ENCODE assay signal across 8 cellular contexts in the genomic region with DNA sequence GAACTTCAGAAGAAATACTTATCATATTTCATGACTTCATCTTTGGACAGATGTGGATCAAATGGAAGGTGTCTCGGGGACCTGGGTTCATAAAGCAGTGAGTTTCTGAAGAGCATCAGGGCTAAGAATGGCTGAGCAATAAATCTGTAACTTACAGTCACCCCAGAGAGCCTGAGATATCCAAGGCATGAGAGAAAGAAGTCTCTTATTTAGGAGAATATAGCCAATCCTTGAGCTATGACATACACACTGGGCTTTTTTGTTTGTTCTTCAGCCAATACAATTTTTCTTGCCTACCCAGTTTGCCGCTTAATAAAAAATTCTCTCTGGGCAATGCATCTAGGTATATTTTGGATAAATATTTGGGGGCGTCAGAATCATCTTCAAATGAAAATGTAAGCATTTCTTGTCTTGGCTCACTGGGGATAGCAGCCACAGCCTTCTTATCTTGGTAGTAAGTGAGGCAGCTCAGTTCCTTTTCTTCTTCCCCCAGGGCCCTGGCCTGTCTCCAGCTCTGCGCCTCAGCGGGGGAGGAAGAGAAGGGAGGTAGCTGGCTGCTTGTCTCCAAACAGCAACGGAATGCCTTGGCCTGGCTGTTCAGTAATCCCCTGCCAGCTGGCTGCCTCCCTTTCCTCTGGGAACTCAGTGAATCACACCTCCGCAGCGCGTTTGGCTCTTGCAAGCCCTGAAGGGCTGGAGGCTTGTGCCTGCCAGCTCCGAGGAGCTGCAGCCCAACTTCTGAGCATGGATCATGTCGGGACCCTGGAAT.
DNase-seq lines count a peak whose midpoint lies in the region; ATAC-seq and TF ChIP-seq lines count a peak whose summit lies in the region.

No MANE protein-coding gene starts in this region.

- TF ChIP-seq POLR2A in adrenal gland (IDR thresholded peaks at IDR 0.05) (no peak), heart left ventricle (IDR thresholded peaks at IDR 0.05) (no peak)

- DNase-seq in HPDE6-E6E7 (ENCODE audit: extremely low spot score) (peak; percentile 95), adrenal gland (peak; percentile 88 to 98 (median 97)), heart left ventricle (peak; percentile 91 to 97 (median 94)), pulmonary artery endothelial cell (ENCODE audit: low read depth, low spot score) (peak; percentile 96), NCI-H1105 (lab: John Stamatoyannopoulos, UW) (no peak), NCI-H1105 treated with DMSO at 0.1 percent for 48 hours (lab: John Stamatoyannopoulos, UW) (no peak), COR-L47 (lab: John Stamatoyannopoulos, UW) (no peak)
- no peak for DNase-seq in stimulated activated naive B cell treated with anti-CD40 and anti-IgM and Interleukin-4, amounts not matched to agents 10 μg/mL and 1 μg/mL and 100 μg/mL, for 72 hours

- H3K4me3 ChIP-seq in adrenal gland (no peak overlapping the region), heart left ventricle (peak overlapping the region in 4 of 12 donors; percentile 6 to 17 (median 8))

- peak; percentile 96 to 100 (median 98) for ATAC-seq in heart left ventricle
- no peak for ATAC-seq in stimulated activated naive B cell treated with anti-CD40 and anti-IgM and Interleukin-4, amounts not matched to agents 10 μg/mL and 1 μg/mL and 100 μg/mL, for 72 hours (replicated peaks)

- H3K27ac ChIP-seq in adrenal gland, result peak overlapping the region in 1 of 5 donors; percentile 24
- peak overlapping the region in 1 of 12 donors; percentile 61 for H3K27ac ChIP-seq in heart left ventricle

- no peak for TF ChIP-seq CTCF in adrenal gland (IDR thresholded peaks at IDR 0.05)
- no peak for TF ChIP-seq CTCF in heart left ventricle (IDR thresholded peaks at IDR 0.05)

- intact Hi-C loops in adrenal gland (cut with DNase I) (no loop called here), heart left ventricle (cut with DNase I) (no loop called here)

- H3K4me1 ChIP-seq in adrenal gland (replicated peaks in 1 of 2) (peaks cover 4 to 19% of the 10 kb centered on the region in 2 donors), heart left ventricle (peaks cover 7 to 27% (median 21%) of the 10 kb centered on the region in 12 donors)

- H3K27me3 Mint-ChIP-seq in stimulated activated naive B cell treated with anti-CD40 and anti-IgM and Interleukin-4, amounts not matched to agents 10 μg/mL and 1 μg/mL and 100 μg/mL, for 72 hours, result peaks cover 37 to 54% of the 10 kb centered on the region in 2 donors

- H3K4me3 Mint-ChIP-seq in stimulated activated naive B cell treated with anti-CD40 and anti-IgM and Interleukin-4, amounts not matched to agents 10 μg/mL and 1 μg/mL and 100 μg/mL, for 72 hours, result no peak overlapping the region

- no peaks in the 10 kb centered on the region for H3K9me3 ChIP-seq in adrenal gland (replicated peaks in 1 of 3)
- no peaks in the 10 kb centered on the region for H3K9me3 ChIP-seq in heart left ventricle

- H3K36me3 ChIP-seq in adrenal gland (replicated peaks in 1 of 2) (no peaks in the 10 kb centered on the region), heart left ventricle (no peaks in the 10 kb centered on the region)

- no peaks in the 10 kb centered on the region for H3K27me3 ChIP-seq in adrenal gland
- peaks cover 0 to 18% (median 0%) of the 10 kb centered on the region in 9 donors for H3K27me3 ChIP-seq in heart left ventricle

- WGBS in adrenal gland, 4 donors, result 7 to 18% (median 8%) methylated on average over 5 to 11 of the region's 11 CpGs
- 9 to 13% (median 11%) methylated on average over 10 to 11 of the region's 11 CpGs for WGBS in heart left ventricle, 4 donors

- H3K9me3 Mint-ChIP-seq in stimulated activated naive B cell treated with anti-CD40 and anti-IgM and Interleukin-4, amounts not matched to agents 10 μg/mL and 1 μg/mL and 100 μg/mL, for 72 hours, result no peaks in the 10 kb centered on the region

- no peak overlapping the region for H3K27ac Mint-ChIP-seq in stimulated activated naive B cell treated with anti-CD40 and anti-IgM and Interleukin-4, amounts not matched to agents 10 μg/mL and 1 μg/mL and 100 μg/mL, for 72 hours

- H3K36me3 Mint-ChIP-seq in stimulated activated naive B cell treated with anti-CD40 and anti-IgM and Interleukin-4, amounts not matched to agents 10 μg/mL and 1 μg/mL and 100 μg/mL, for 72 hours, result no peaks in the 10 kb centered on the region

- H3K4me1 Mint-ChIP-seq in stimulated activated naive B cell treated with anti-CD40 and anti-IgM and Interleukin-4, amounts not matched to agents 10 μg/mL and 1 μg/mL and 100 μg/mL, for 72 hours, result no peaks in the 10 kb centered on the region

Comparison
In these comparisons a context has a peak if more than half of its experiments do, and no peak if none do; other contexts are left out.
1. DNase-seq: peak in HPDE6-E6E7 (single experiment), adrenal gland (7 of 7), heart left ventricle (5 of 5) and pulmonary artery endothelial cell (single experiment); none in stimulated activated naive B cell treated with anti-CD40 and anti-IgM and Interleukin-4, amounts not matched to agents 10 μg/mL and 1 μg/mL and 100 μg/mL, for 72 hours (single experiment), NCI-H1105 (single experiment), NCI-H1105 treated with DMSO at 0.1 percent for 48 hours (single experiment) and COR-L47 (single experiment).
2. ATAC-seq: peak in heart left ventricle (4 of 4); none in stimulated activated naive B cell treated with anti-CD40 and anti-IgM and Interleukin-4, amounts not matched to agents 10 μg/mL and 1 μg/mL and 100 μg/mL, for 72 hours (0 of 2).